1 cellular context compared by ENCODE assay signal in the genomic region with DNA sequence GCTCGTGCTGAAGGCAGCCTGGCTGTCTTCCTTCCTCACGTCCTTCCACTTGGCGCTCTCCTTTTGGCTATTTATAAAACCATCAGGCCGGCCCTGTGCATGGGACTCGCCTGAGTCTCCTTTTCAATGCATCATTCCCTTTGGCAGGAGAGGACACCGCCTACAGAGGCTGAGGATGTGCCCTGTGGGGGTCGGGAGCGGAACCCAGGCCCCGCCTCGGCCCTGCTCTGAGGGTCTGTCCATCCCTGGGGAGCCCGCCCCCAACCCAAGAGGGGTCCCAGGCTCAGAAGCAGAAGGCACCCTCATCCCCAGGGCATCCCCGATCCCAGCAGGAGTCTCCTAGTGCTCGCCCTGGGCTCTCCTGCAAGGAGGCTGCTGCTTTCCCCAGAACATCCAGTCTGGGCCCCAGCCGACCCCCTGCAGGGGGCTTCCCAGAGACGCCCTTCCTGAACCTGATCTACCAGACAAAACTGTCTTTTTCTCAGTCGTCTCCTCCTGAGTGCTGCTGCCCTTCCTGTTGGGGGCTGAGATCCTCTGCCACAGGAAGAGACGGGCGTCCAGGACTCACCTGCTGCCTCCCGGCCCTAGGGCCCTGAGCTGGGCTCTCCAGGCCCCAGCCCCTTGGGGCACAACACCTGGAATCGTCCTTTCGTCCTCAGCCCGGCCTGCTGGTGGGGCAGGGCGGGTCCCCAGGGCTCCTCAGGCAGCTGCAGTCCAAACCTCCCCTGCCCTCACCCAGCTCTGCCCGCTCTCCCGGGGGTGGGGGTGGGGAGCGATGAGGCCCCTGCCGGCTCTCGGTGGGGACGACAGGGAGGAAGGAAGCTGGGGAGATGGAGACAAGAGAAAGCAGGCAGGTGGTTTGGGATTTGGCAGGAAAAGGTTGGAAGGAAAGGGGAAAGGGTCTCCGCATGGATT.
TF ChIP-seq lines count a peak whose summit lies in the region.

No MANE protein-coding gene starts in this region.

TF ChIP-seq in H1, 55 proteins besides CTCF, POLR2A, EP300 and RAD21:
- 0 out of 2 replicates have a peak, but pooled peaks have one; percentile 7 for TF ChIP-seq GABPA (IDR thresholded peaks at IDR 0.05; ENCODE audit: borderline replicate concordance, insufficient read depth, low read length)
- TF ChIP-seq POLR2AphosphoS5 (IDR thresholded peaks at IDR 0.05; ENCODE audit: low read depth, low read length) = no peak
